Comparison of ENCODE assay signal across 8 cellular contexts in the genomic region with DNA sequence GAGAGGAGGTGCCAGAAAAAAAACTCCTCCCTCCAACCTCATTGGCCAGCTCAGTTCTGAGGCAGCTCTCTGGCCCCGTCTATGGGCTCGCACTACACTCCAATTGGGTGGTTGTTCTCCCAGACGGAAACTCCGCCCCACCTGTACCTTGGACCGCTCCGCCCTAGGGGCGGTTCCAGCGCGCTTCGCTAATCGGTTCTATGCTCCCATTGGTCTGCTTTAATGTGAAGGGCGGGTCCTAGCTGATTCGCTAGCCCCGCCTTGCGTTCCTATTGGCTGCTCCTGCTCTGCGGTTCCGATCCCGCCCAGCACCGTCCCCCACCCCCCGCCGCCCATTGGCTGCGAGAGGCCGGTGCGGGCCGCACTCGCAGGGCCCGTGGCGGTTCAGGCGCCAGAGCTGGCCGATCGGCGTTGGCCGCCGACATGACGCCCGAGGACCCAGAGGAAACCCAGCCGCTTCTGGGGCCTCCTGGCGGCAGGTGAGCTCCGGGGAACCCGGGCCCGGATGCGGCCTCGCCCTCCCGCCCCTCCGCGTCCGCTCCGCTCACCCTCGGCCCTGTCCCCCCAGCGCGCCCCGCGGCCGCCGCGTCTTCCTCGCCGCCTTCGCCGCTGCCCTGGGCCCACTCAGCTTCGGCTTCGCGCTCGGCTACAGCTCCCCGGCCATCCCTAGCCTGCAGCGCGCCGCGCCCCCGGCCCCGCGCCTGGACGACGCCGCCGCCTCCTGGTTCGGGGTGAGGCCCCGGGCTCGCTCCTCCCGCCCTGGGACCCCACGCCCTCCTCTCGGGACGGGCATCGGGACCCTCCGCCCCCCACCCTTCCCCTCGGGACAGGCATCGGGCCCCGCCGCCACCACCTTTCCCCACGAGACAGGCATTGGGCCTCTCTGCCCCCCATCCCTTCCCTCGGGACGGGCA. TPM values are rescaled to one million over a fixed set of nuclear protein-coding genes. Genes with fewer than 3 reads are reported as not detected.
DNase-seq lines count a peak whose midpoint lies in the region; ATAC-seq lines count a peak whose summit lies in the region.

A gene with protein sequence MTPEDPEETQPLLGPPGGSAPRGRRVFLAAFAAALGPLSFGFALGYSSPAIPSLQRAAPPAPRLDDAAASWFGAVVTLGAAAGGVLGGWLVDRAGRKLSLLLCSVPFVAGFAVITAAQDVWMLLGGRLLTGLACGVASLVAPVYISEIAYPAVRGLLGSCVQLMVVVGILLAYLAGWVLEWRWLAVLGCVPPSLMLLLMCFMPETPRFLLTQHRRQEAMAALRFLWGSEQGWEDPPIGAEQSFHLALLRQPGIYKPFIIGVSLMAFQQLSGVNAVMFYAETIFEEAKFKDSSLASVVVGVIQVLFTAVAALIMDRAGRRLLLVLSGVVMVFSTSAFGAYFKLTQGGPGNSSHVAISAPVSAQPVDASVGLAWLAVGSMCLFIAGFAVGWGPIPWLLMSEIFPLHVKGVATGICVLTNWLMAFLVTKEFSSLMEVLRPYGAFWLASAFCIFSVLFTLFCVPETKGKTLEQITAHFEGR (plus strand): TSS at position 362 of the 914 bp plus-strand sequence. CDS start 62 bp downstream, at position 424.

- ATAC-seq in GM18873 (IDR thresholded peaks at IDR 0.05; ENCODE audit: low FRiP score, unreplicated experiment) (peak; percentile 97), HG03135 (IDR thresholded peaks at IDR 0.05; ENCODE audit: unreplicated experiment) (peak; percentile 96)

- H2AFZ ChIP-seq in ACC112 (ENCODE audit: low read length, unreplicated experiment): peak within 1 kb of the TSS; percentile 85

- peak within 1 kb of the TSS; percentile 94 for H3K4me3 ChIP-seq in ACC112 (ENCODE audit: low read depth, low read length)

- no peak within 1 kb of the TSS for H3K27ac ChIP-seq in ACC112 (ENCODE audit: low read depth, low read length)

- H3K27me3 ChIP-seq in ACC112 (ENCODE audit: insufficient read depth, low read length): no peaks in the 10 kb centered on the region; the same call in 1 of the 2 replicates

- H3K36me3 ChIP-seq in ACC112 (ENCODE audit: insufficient read depth, low read length): no peaks in the 10 kb centered on the region

- DNase-seq in NCI-H345 (lab: John Stamatoyannopoulos, UW) (peak; percentile 100), cerebellum (ENCODE audit: low spot score) (peak; percentile 99), islet precursor cell (peak; percentile 100)
- peak; percentile 69 for DNase-seq in activated CD4-positive, alpha-beta T cell treated with anti-CD3 and anti-CD28 coated beads for 1 hour
- DNase-seq in stimulated activated CD4-positive, alpha-beta T cell treated with anti-CD3 and anti-CD28 coated beads, Interleukin-12 subunit alpha, Interleukin-12 subunit beta, amount 100 ng/mL, for 4 hours: peak; percentile 73

- no peaks in the 10 kb centered on the region for H3K4me1 ChIP-seq in ACC112 (ENCODE audit: control insufficient read depth, insufficient read depth, low read length, unreplicated experiment)

- no peaks in the 10 kb centered on the region for H3K79me2 ChIP-seq in ACC112 (ENCODE audit: control insufficient read depth, insufficient read depth, low read length, unreplicated experiment)

RNA-seq across cellular contexts. Expression of the gene that starts here (rescaled TPM):
- total RNA-seq in cerebellum: 21.3 TPM
